2 cellular contexts compared by ENCODE assay signal in the genomic region with DNA sequence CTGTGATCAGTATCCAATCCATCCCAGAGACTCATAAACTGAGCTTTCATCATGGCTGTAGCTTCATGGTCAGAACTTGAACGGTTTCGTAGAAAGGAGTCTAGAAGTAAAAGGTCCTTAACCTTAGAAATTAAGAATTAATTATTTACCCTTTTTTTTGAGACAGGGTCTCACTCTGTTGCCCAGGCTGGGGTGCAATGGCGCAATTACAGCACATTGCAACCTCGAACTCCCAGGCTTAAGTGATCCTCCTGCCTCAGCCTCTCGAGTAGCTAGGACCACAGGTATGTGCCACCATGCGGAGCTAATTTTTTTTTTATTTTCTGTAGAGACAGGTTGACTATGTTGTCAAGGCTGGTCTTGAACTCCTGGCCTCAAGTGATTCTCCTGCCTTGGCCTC.
TF ChIP-seq lines count a peak whose summit lies in the region.

No MANE protein-coding gene starts in this region.

TF ChIP-seq in HepG2, 621 proteins besides CTCF, POLR2A, EP300 and RAD21:
- TF ChIP-seq ZNF121 (CRISPR knock-in tag; IDR thresholded peaks at IDR 0.05) = 0 out of 2 replicates have a peak, but pooled peaks have one; percentile 14
- no peak for TF ChIP-seq ZNF230 (CRISPR knock-in tag; IDR thresholded peaks at IDR 0.05)

TF ChIP-seq in SK-N-SH, 30 proteins besides CTCF, POLR2A, EP300 and RAD21:
- TF ChIP-seq RCOR1 (IDR thresholded peaks at IDR 0.05; ENCODE audit: low read length) (no peak), NFIC (IDR thresholded peaks at IDR 0.05; ENCODE audit: borderline replicate concordance) (no peak), GABPA (IDR thresholded peaks at IDR 0.05; ENCODE audit: low read depth) (no peak), TAF1 (IDR thresholded peaks at IDR 0.05; ENCODE audit: borderline replicate concordance, low read depth, low read length) (no peak)
- TF ChIP-seq, protein P1, sequence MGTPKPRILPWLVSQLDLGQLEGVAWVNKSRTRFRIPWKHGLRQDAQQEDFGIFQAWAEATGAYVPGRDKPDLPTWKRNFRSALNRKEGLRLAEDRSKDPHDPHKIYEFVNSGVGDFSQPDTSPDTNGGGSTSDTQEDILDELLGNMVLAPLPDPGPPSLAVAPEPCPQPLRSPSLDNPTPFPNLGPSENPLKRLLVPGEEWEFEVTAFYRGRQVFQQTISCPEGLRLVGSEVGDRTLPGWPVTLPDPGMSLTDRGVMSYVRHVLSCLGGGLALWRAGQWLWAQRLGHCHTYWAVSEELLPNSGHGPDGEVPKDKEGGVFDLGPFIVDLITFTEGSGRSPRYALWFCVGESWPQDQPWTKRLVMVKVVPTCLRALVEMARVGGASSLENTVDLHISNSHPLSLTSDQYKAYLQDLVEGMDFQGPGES (IDR thresholded peaks at IDR 0.05; ENCODE audit: low read depth, low read length) = no peak
TF ChIP-seq in SK-N-SH: peak in this region for 0.
